Comparison of ENCODE assay signal across 16 cellular contexts in genomic region chr13:30705672-30706071, GRCh38. TPM values are rescaled to one million over a fixed set of nuclear protein-coding genes. Genes with fewer than 3 reads are reported as not detected.
"Had no signal": no experiment of that assay in that cellular context is flagged by ENCODE, and none has a peak within 500 bp of the region (broad histone marks: within the 10 kb centered on the region; RNA-seq: fewer than 3 reads in every experiment).

No MANE protein-coding gene starts in this region.

- DNase-seq: activated CD4-positive, alpha-beta T cell treated with anti-CD3 and anti-CD28 coated beads for 48 hours; activated CD8-positive, alpha-beta T cell treated with anti-CD3 and anti-CD28 coated beads, Interleukin-2, amount 10 ng/mL, durations not matched to agents 7 days and 5 days; activated naive CD4-positive, alpha-beta T cell treated with anti-CD3 and anti-CD28 coated beads, Interleukin-2, amount 10 ng/mL, durations not matched to agents 7 days and 5 days; central memory CD4-positive, alpha-beta T cell; effector memory CD4-positive, alpha-beta T cell; hippocampal formation; left cardiac atrium; mucosa of descending colon; naive thymus-derived CD8-positive, alpha-beta T cell; posterior cingulate gyrus; thyroid gland had no signal

- ATAC-seq: activated CD8-positive, alpha-beta T cell treated with anti-CD3 and anti-CD28 coated beads, Interleukin-2, amount 10 ng/mL, durations not matched to agents 7 days and 5 days; activated T-helper 17 cell treated with anti-CD3 and anti-CD28 coated beads, Interleukin-2, amount 50 U/mL, for 72 hours; left cardiac atrium; mucosa of descending colon; naive thymus-derived CD8-positive, alpha-beta T cell; stimulated activated effector memory CD8-positive, alpha-beta T cell treated with anti-CD3 and anti-CD28 coated beads, Interleukin-12 subunit alpha, Interleukin-12 subunit beta, amount 100 ng/mL, for 72 hours had no signal

- H3K4me1 Mint-ChIP-seq: activated naive CD4-positive, alpha-beta T cell treated with anti-CD3 and anti-CD28 coated beads, Interleukin-2, amount 10 ng/mL, durations not matched to agents 7 days and 5 days; activated T-helper 17 cell treated with anti-CD3 and anti-CD28 coated beads, Interleukin-2, amount 50 U/mL, for 72 hours; naive thymus-derived CD8-positive, alpha-beta T cell had no signal

- H3K27ac ChIP-seq: neutrophil, thyroid gland, vagina had no signal

- H3K4me1 ChIP-seq: thyroid gland, vagina had no signal

- H3K27me3 Mint-ChIP-seq: activated T-helper 17 cell treated with anti-CD3 and anti-CD28 coated beads, Interleukin-2, amount 50 U/mL, for 72 hours had no signal

- H3K27ac Mint-ChIP-seq: activated CD8-positive, alpha-beta T cell treated with anti-CD3 and anti-CD28 coated beads, Interleukin-2, amount 10 ng/mL, durations not matched to agents 7 days and 5 days; activated naive CD4-positive, alpha-beta T cell treated with anti-CD3 and anti-CD28 coated beads, Interleukin-2, amount 10 ng/mL, durations not matched to agents 7 days and 5 days; activated T-helper 17 cell treated with anti-CD3 and anti-CD28 coated beads, Interleukin-2, amount 50 U/mL, for 72 hours; naive thymus-derived CD8-positive, alpha-beta T cell; stimulated activated effector memory CD8-positive, alpha-beta T cell treated with anti-CD3 and anti-CD28 coated beads, Interleukin-12 subunit alpha, Interleukin-12 subunit beta, amount 100 ng/mL, for 72 hours had no signal

- H3K4me3 Mint-ChIP-seq: activated CD8-positive, alpha-beta T cell treated with anti-CD3 and anti-CD28 coated beads, Interleukin-2, amount 10 ng/mL, durations not matched to agents 7 days and 5 days; activated naive CD4-positive, alpha-beta T cell treated with anti-CD3 and anti-CD28 coated beads, Interleukin-2, amount 10 ng/mL, durations not matched to agents 7 days and 5 days; activated T-helper 17 cell treated with anti-CD3 and anti-CD28 coated beads, Interleukin-2, amount 50 U/mL, for 72 hours; naive thymus-derived CD8-positive, alpha-beta T cell; stimulated activated effector memory CD8-positive, alpha-beta T cell treated with anti-CD3 and anti-CD28 coated beads, Interleukin-12 subunit alpha, Interleukin-12 subunit beta, amount 100 ng/mL, for 72 hours had no signal

- H3K4me3 ChIP-seq: mucosa of descending colon, thyroid gland, vagina had no signal

- H3K36me3 Mint-ChIP-seq: activated naive CD4-positive, alpha-beta T cell treated with anti-CD3 and anti-CD28 coated beads, Interleukin-2, amount 10 ng/mL, durations not matched to agents 7 days and 5 days; naive thymus-derived CD8-positive, alpha-beta T cell; stimulated activated effector memory CD8-positive, alpha-beta T cell treated with anti-CD3 and anti-CD28 coated beads, Interleukin-12 subunit alpha, Interleukin-12 subunit beta, amount 100 ng/mL, for 72 hours had no signal

- H3K9me3 Mint-ChIP-seq: activated naive CD4-positive, alpha-beta T cell treated with anti-CD3 and anti-CD28 coated beads, Interleukin-2, amount 10 ng/mL, durations not matched to agents 7 days and 5 days; activated T-helper 17 cell treated with anti-CD3 and anti-CD28 coated beads, Interleukin-2, amount 50 U/mL, for 72 hours; naive thymus-derived CD8-positive, alpha-beta T cell; stimulated activated effector memory CD8-positive, alpha-beta T cell treated with anti-CD3 and anti-CD28 coated beads, Interleukin-12 subunit alpha, Interleukin-12 subunit beta, amount 100 ng/mL, for 72 hours had no signal

- H3K27me3 ChIP-seq: neutrophil, thyroid gland, vagina had no signal

- H3K9me3 ChIP-seq: mucosa of descending colon, neutrophil, thyroid gland, vagina had no signal

- H3K36me3 ChIP-seq: neutrophil, thyroid gland, vagina had no signal

RNA-seq across cellular contexts. Expression of gene ALOX5AP, which starts 29.7 kb away (rescaled TPM):
- total RNA-seq: lung microvascular endothelial cell had no signal
